ENCODE assay signal across 17 cellular contexts in the genomic region with DNA sequence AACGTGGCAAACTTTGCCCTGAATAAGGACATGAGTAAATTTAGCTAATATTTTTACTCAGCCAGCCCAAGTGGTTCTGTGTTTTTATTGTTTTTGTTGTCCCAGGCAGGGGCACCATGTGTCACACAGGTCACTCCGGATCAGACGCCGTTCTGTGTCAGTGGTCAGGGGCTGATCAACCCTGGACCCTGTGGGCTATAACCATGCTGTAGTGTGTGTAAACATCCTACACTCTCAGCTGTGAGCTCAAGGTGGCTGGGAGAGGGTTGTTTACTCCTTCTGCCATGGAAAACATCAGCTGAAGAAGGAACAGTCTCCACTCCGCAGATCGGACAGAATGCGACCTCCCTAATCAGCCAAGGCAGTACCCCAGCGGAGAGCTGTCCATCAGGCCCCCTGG. TPM values are rescaled to one million over a fixed set of nuclear protein-coding genes. Genes with fewer than 3 reads are reported as not detected.
A peak's percentile ranks its signal among the peaks of the same experiment; 100 is the strongest.
DNase-seq lines count a peak whose midpoint lies in the region; ATAC-seq and TF ChIP-seq lines count a peak whose summit lies in the region.
"Had no signal": no experiment of that assay in that cellular context is flagged by ENCODE, and none has a peak within 500 bp of the region (broad histone marks: within the 10 kb centered on the region; RNA-seq: fewer than 3 reads in every experiment).

No MANE protein-coding gene starts in this region.

- H3K4me1 Mint-ChIP-seq in type B pancreatic cell (ENCODE audit: unreplicated experiment), result peaks cover 4% of the 10 kb centered on the region
- H3K4me1 Mint-ChIP-seq: GM23338 had no signal

- H3K4me1 ChIP-seq in cardiac muscle cell (ENCODE audit: low read depth) (no peaks in the 10 kb centered on the region), right atrium auricular region (peaks cover 0 to 36% of the 10 kb centered on the region in 2 donors), liver (ENCODE audit: control insufficient read depth in 4 of 4, insufficient read depth in 4 of 4, low read length in 3 of 4) (peaks cover 21 to 68% (median 56%) of the 10 kb centered on the region in 4 donors), psoas muscle (peaks cover 48% of the 10 kb centered on the region), stomach smooth muscle (ENCODE audit: control insufficient read depth, insufficient read depth, low read length) (peaks cover 20% of the 10 kb centered on the region)

- no peak overlapping the region for H3K4me3 Mint-ChIP-seq in type B pancreatic cell
- H3K4me3 Mint-ChIP-seq: CD4-positive, CD25-positive, alpha-beta regulatory T cell; GM23338; H9 had no signal

- H3K9me3 ChIP-seq in cardiac muscle cell (ENCODE audit: low read depth) (no peaks in the 10 kb centered on the region), right atrium auricular region (no peaks in the 10 kb centered on the region), liver (ENCODE audit: control insufficient read depth in 4 of 4, low read length in 3 of 4) (no peaks in the 10 kb centered on the region), psoas muscle (no peaks in the 10 kb centered on the region), stomach smooth muscle (ENCODE audit: control insufficient read depth in 2 of 2, low read length in 2 of 2) (no peaks in the 10 kb centered on the region)
- H3K9me3 ChIP-seq: BLaER1 treated with 17β-estradiol and CSF1 and Interleukin-3, amounts not matched to agents 10 nM and 100 nM had no signal

- 63% methylated on average over 8 of the region's 8 CpGs for WGBS in liver
- 60 to 81% (median 80%) methylated on average over 8 of the region's 8 CpGs for WGBS in psoas muscle, 3 donors

- DNase-seq in cardiac muscle cell (ENCODE audit: low read depth in 1 of 2, low spot score in 1 of 2), result no peak
- no peak for DNase-seq in right atrium auricular region (ENCODE audit: low spot score)
- DNase-seq in psoas muscle, result no peak
- DNase-seq in NCI-H1092 treated with DMSO at 0.1 percent for 48 hours (lab: John Stamatoyannopoulos, UW), result no peak
- no peak for DNase-seq in type B pancreatic cell (ENCODE audit: extremely low spot score, unreplicated experiment)
- DNase-seq: ACHN; CD4-positive, CD25-positive, alpha-beta regulatory T cell; DMS 273 treated with DMSO at 0.1 percent for 48 hours; DMS79; H9 had no signal

- H3K27me3 ChIP-seq in cardiac muscle cell (no peaks in the 10 kb centered on the region), right atrium auricular region (no peaks in the 10 kb centered on the region), liver (ENCODE audit: control insufficient read depth in 4 of 4, insufficient read depth in 4 of 4, low read length in 3 of 4) (no peaks in the 10 kb centered on the region), psoas muscle (ENCODE audit: insufficient read depth in 3 of 3, low read length in 2 of 3) (no peaks in the 10 kb centered on the region), stomach smooth muscle (ENCODE audit: control insufficient read depth in 1 of 2, insufficient read depth in 2 of 2, low read length in 2 of 2) (no peaks in the 10 kb centered on the region)
- H3K27me3 ChIP-seq: BLaER1 treated with 17β-estradiol and CSF1 and Interleukin-3, amounts not matched to agents 10 nM and 100 nM had no signal

- peaks cover 35% of the 10 kb centered on the region for H3K36me3 Mint-ChIP-seq in type B pancreatic cell

- no peak for TF ChIP-seq CTCF in cardiac muscle cell (IDR thresholded peaks at IDR 0.05; ENCODE audit: low read depth, low read length)
- TF ChIP-seq CTCF in right atrium auricular region (IDR thresholded peaks at IDR 0.05), result no peak
- TF ChIP-seq CTCF in liver (IDR thresholded peaks at IDR 0.05; ENCODE audit: low read depth, low read length, missing input control), result no peak
- TF ChIP-seq CTCF in psoas muscle (IDR thresholded peaks at IDR 0.05), result no peak
- no peak for TF ChIP-seq CTCF in type B pancreatic cell (conservative IDR thresholded peaks at IDR 0.05)

- H3K9ac ChIP-seq in liver (ENCODE audit: low read depth in 1 of 2, low read length in 2 of 2) (no peak overlapping the region), stomach smooth muscle (ENCODE audit: low read length in 2 of 2) (no peak overlapping the region)
- H3K9ac ChIP-seq: BLaER1 treated with 17β-estradiol and CSF1 and Interleukin-3, amounts not matched to agents 10 nM and 100 nM had no signal

- no peaks in the 10 kb centered on the region for H3K27me3 Mint-ChIP-seq in type B pancreatic cell
- H3K27me3 Mint-ChIP-seq: CD4-positive, CD25-positive, alpha-beta regulatory T cell had no signal

- H3K27ac ChIP-seq in cardiac muscle cell (peak overlapping the region; percentile 49), right atrium auricular region (peak overlapping the region in 1 of 2 donors; percentile 73), liver (ENCODE audit: low read depth in 1 of 2, low read length in 2 of 2) (peak overlapping the region; percentile 28 to 58), psoas muscle (peak overlapping the region; percentile 55), stomach smooth muscle (ENCODE audit: low read length) (peak overlapping the region; percentile 55)
- H3K27ac ChIP-seq: BLaER1 treated with 17β-estradiol and CSF1 and Interleukin-3, amounts not matched to agents 10 nM and 100 nM had no signal

- ATAC-seq in psoas muscle (no peak), GM18498 (IDR thresholded peaks at IDR 0.05; ENCODE audit: unreplicated experiment) (no peak)
- ATAC-seq: GM12878, GM23338 had no signal

- no peak overlapping the region for H3K27ac Mint-ChIP-seq in type B pancreatic cell
- H3K27ac Mint-ChIP-seq: GM23338, H9 had no signal

- H3K36me3 ChIP-seq in cardiac muscle cell (peaks cover 91% of the 10 kb centered on the region), right atrium auricular region (peaks cover 85% of the 10 kb centered on the region), liver (ENCODE audit: control insufficient read depth in 4 of 4, insufficient read depth in 3 of 4, low read depth in 1 of 4, low read length in 3 of 4) (peaks cover 8 to 46% (median 26%) of the 10 kb centered on the region in 4 donors), psoas muscle (ENCODE audit: insufficient read depth in 1 of 2, low read depth in 1 of 2) (peaks cover 9 to 93% of the 10 kb centered on the region in 2 donors), stomach smooth muscle (ENCODE audit: control insufficient read depth in 2 of 2, insufficient read depth in 2 of 2, low read length in 2 of 2) (peaks cover 57 to 73% of the 10 kb centered on the region in 2 donors)

- intact Hi-C loops in psoas muscle (cut with DNase I), result no loop called here

- no peak for TF ChIP-seq RAD21 in liver (IDR thresholded peaks at IDR 0.05)

- H3K4me3 ChIP-seq in cardiac muscle cell (no peak overlapping the region), right atrium auricular region (no peak overlapping the region), liver (ENCODE audit: low read depth in 1 of 3, low read length in 3 of 3) (no peak overlapping the region), psoas muscle (no peak overlapping the region), stomach smooth muscle (ENCODE audit: low read length in 2 of 2) (no peak overlapping the region)
- H3K4me3 ChIP-seq: BLaER1 treated with 17β-estradiol and CSF1 and Interleukin-3, amounts not matched to agents 10 nM and 100 nM; GM12878; GM23338 had no signal

- no peaks in the 10 kb centered on the region for H3K9me3 Mint-ChIP-seq in type B pancreatic cell
- H3K9me3 Mint-ChIP-seq: CD4-positive, CD25-positive, alpha-beta regulatory T cell; GM23338; H9 had no signal

TF ChIP-seq in liver, 16 proteins besides CTCF, POLR2A, EP300 and RAD21 (continues in another document):
- TF ChIP-seq YY1 (IDR thresholded peaks at IDR 0.05) (no peak), RXRA (IDR thresholded peaks at IDR 0.05) (no peak), GABPA (IDR thresholded peaks at IDR 0.05 in 1 of 2, conservative IDR thresholded peaks at IDR 0.05 in 1 of 2) (no peak), HNF4G (IDR thresholded peaks at IDR 0.05) (no peak), TAF1 (conservative IDR thresholded peaks at IDR 0.05) (no peak), HNF4A (conservative IDR thresholded peaks at IDR 0.05) (no peak), JUND (IDR thresholded peaks at IDR 0.05) (no peak), FOXA2 (IDR thresholded peaks at IDR 0.05) (no peak), EGR1 (IDR thresholded peaks at IDR 0.05; ENCODE audit: low read depth in 2 of 2) (no peak), SP1 (IDR thresholded peaks at IDR 0.05) (no peak), FOXA1 (IDR thresholded peaks at IDR 0.05) (no peak)
- TF ChIP-seq, protein P1, sequence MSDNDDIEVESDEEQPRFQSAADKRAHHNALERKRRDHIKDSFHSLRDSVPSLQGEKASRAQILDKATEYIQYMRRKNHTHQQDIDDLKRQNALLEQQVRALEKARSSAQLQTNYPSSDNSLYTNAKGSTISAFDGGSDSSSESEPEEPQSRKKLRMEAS (IDR thresholded peaks at IDR 0.05), result no peak
- TF ChIP-seq, protein P2, sequence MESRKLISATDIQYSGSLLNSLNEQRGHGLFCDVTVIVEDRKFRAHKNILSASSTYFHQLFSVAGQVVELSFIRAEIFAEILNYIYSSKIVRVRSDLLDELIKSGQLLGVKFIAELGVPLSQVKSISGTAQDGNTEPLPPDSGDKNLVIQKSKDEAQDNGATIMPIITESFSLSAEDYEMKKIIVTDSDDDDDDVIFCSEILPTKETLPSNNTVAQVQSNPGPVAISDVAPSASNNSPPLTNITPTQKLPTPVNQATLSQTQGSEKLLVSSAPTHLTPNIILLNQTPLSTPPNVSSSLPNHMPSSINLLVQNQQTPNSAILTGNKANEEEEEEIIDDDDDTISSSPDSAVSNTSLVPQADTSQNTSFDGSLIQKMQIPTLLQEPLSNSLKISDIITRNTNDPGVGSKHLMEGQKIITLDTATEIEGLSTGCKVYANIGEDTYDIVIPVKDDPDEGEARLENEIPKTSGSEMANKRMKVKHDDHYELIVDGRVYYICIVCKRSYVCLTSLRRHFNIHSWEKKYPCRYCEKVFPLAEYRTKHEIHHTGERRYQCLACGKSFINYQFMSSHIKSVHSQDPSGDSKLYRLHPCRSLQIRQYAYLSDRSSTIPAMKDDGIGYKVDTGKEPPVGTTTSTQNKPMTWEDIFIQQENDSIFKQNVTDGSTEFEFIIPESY (IDR thresholded peaks at IDR 0.05), result no peak
- TF ChIP-seq, protein P3, sequence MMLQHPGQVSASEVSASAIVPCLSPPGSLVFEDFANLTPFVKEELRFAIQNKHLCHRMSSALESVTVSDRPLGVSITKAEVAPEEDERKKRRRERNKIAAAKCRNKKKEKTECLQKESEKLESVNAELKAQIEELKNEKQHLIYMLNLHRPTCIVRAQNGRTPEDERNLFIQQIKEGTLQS (IDR thresholded peaks at IDR 0.05), result no peak

RNA-seq across cellular contexts. Expression of a gene that starts 26.5 kb away (rescaled TPM):
- total RNA-seq in cardiac muscle cell (1.3 and 3.7 TPM in 2 replicates), right atrium auricular region (1 to 10 TPM; 1.0 to 1.7 TPM), liver (1 to 10 TPM in 1 of 2 donors, under 1 TPM in 1; 0.33 to 2.1 TPM), psoas muscle (1 to 10 TPM; 4.6 to 9.1 (median 6.3) TPM), type B pancreatic cell (ENCODE audit: low replicate concordance) (0.85 and 1.1 TPM in 2 replicates)
- polyA plus RNA-seq in cardiac muscle cell (0.13 and 1.0 TPM in 2 replicates), liver (under 1 TPM; 0.10 to 0.20 TPM), psoas muscle (1 to 10 TPM; 1.9 to 2.7 (median 2.1) TPM)
- total RNA-seq: A172 had no signal
